ENCODE assay signal across 12 cellular contexts in the genomic region with DNA sequence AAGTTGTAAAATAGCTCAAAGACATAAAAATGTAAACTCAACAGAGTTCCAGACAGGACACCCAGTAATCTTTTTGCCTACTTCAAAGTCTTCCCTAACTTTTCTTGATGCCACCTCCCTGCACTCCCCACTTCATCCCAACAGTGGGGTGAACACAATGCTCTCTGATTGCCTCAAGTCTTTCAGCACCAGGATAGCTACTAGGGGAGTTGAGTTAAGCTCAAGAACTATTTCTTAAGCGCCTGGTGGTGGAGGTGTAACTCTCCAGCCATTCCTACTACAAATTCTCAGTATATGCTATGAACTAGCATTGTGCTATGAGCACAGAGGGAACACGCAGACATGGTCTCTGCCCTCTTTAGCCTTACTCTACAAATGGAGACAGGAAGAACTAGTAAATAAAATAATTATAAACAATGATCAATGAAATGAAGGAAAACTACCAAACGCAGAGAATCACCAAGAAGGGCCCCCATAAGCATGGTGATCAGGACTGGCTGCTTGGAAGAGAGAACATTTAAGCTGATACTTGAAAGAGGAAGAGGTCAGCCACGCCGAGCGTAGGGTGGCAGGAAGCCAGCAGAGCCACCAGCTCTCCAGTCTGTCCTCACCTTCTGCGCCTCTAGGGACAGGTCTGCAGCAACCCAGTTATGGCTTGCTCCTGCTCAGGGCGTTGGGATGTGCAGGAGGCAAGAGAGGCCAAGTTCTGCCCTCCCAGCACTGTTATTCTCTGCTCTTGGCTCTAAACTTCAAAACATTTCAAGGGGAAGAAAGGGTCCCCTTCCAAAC. TPM values are rescaled to one million over a fixed set of nuclear protein-coding genes. Genes with fewer than 3 reads are reported as not detected.
DNase-seq lines count a peak whose midpoint lies in the region; ATAC-seq and TF ChIP-seq lines count a peak whose summit lies in the region.
"Had no signal": no experiment of that assay in that cellular context is flagged by ENCODE, and none has a peak within 500 bp of the region (broad histone marks: within the 10 kb centered on the region; RNA-seq: fewer than 3 reads in every experiment).

No MANE protein-coding gene starts in this region.

- no peaks in the 10 kb centered on the region for H3K36me3 ChIP-seq in OCI-LY7 (ENCODE audit: insufficient read depth, low read length)
- H3K36me3 ChIP-seq in CD4-positive, alpha-beta memory T cell (ENCODE audit: insufficient read depth, low read length), result no peaks in the 10 kb centered on the region
- H3K36me3 ChIP-seq: thoracic aorta had no signal

- no peak overlapping the region for H3K27ac ChIP-seq in OCI-LY7 (ENCODE audit: low read depth, low read length, poor library complexity, severe bottlenecking)
- no peak overlapping the region for H3K27ac ChIP-seq in CD4-positive, alpha-beta memory T cell (ENCODE audit: low read depth, low read length)
- H3K27ac ChIP-seq: thoracic aorta had no signal

- H2AFZ ChIP-seq in OCI-LY7 (ENCODE audit: low read length), result 0 out of 2 replicates have a peak overlapping the region, but pooled peaks have one; percentile 35

- peak overlapping the region; percentile 23; the same call in 1 of the 2 replicates for H3K4me2 ChIP-seq in OCI-LY7 (ENCODE audit: low read length)

- H3K9me2 ChIP-seq in OCI-LY7 (ENCODE audit: insufficient read depth, low read length), result no peaks in the 10 kb centered on the region

- H3K4me3 ChIP-seq in OCI-LY7 (ENCODE audit: low read depth, low read length, poor library complexity, severe bottlenecking), result no peak overlapping the region
- H3K4me3 ChIP-seq in CD4-positive, alpha-beta memory T cell (ENCODE audit: low read length in 2 of 2), result no peak overlapping the region
- H3K4me3 ChIP-seq: thoracic aorta had no signal

- no peak overlapping the region for H3K4me3 Mint-ChIP-seq in stimulated activated effector memory CD8-positive, alpha-beta T cell treated with anti-CD3 and anti-CD28 coated beads, Interleukin-12 subunit alpha, Interleukin-12 subunit beta, amount 100 ng/mL, for 72 hours
- no peak overlapping the region for H3K4me3 Mint-ChIP-seq in CD4-positive, alpha-beta memory T cell

- no peak for ATAC-seq in Right ventricle myocardium superior (ENCODE audit: poor library complexity)
- peak; percentile 44 for ATAC-seq in HG02870 (IDR thresholded peaks at IDR 0.05; ENCODE audit: unreplicated experiment)
- peak; percentile 37 for ATAC-seq in stimulated activated effector memory CD8-positive, alpha-beta T cell treated with anti-CD3 and anti-CD28 coated beads, Interleukin-12 subunit alpha, Interleukin-12 subunit beta, amount 100 ng/mL, for 72 hours

- CTCF ChIA-PET in OCI-LY7 (lab: Charles Lee; ENCODE audit: unreplicated experiment), result no interaction called here
- CTCF ChIA-PET in CD4-positive, alpha-beta memory T cell (lab: Charles Lee; ENCODE audit: partially characterized antibody), result interaction anchor here (1.0 to 1.2 kb wide), 2 partner anchors 13 to 41 kb away, joined by 3 to 4 read pairs; no protein-coding TSS in a partner anchor

- H3K27me3 ChIP-seq in CD4-positive, alpha-beta memory T cell (ENCODE audit: insufficient read depth, low read length), result no peaks in the 10 kb centered on the region

- H3K27me3 Mint-ChIP-seq in CD4-positive, alpha-beta memory T cell, result peaks cover 16 to 27% of the 10 kb centered on the region in 2 donors

- no peaks in the 10 kb centered on the region for H4K20me1 ChIP-seq in OCI-LY7 (ENCODE audit: insufficient read depth, low read length)

- DNase-seq in Right ventricle myocardium superior, result peak; percentile 50
- DNase-seq in cardiac septum (ENCODE audit: low spot score), result no peak
- DNase-seq in OCI-LY7 (ENCODE audit: low spot score), result peak; percentile 30
- DNase-seq in stimulated activated effector memory CD8-positive, alpha-beta T cell treated with anti-CD3 and anti-CD28 coated beads, Interleukin-12 subunit alpha, Interleukin-12 subunit beta, amount 100 ng/mL, for 72 hours (ENCODE audit: low spot score in 2 of 2), result no peak
- no peak for DNase-seq in CD4-positive, alpha-beta memory T cell
- no peak for DNase-seq in pons (ENCODE audit: low spot score)
- DNase-seq in activated CD4-positive, alpha-beta T cell treated with anti-CD3 and anti-CD28 coated beads, Interleukin-2, amount 50 U/mL, for 48 hours, result no peak
- DNase-seq: ACHN; activated CD4-positive, alpha-beta T cell treated with anti-CD3 and anti-CD28 coated beads for 4 hours had no signal

- no peaks in the 10 kb centered on the region for H3K4me1 Mint-ChIP-seq in stimulated activated effector memory CD8-positive, alpha-beta T cell treated with anti-CD3 and anti-CD28 coated beads, Interleukin-12 subunit alpha, Interleukin-12 subunit beta, amount 100 ng/mL, for 72 hours
- no peaks in the 10 kb centered on the region for H3K4me1 Mint-ChIP-seq in CD4-positive, alpha-beta memory T cell

- no peaks in the 10 kb centered on the region for H3K9me3 Mint-ChIP-seq in stimulated activated effector memory CD8-positive, alpha-beta T cell treated with anti-CD3 and anti-CD28 coated beads, Interleukin-12 subunit alpha, Interleukin-12 subunit beta, amount 100 ng/mL, for 72 hours
- H3K9me3 Mint-ChIP-seq in CD4-positive, alpha-beta memory T cell, result no peaks in the 10 kb centered on the region

- no peak overlapping the region for H3K27ac Mint-ChIP-seq in stimulated activated effector memory CD8-positive, alpha-beta T cell treated with anti-CD3 and anti-CD28 coated beads, Interleukin-12 subunit alpha, Interleukin-12 subunit beta, amount 100 ng/mL, for 72 hours
- no peak overlapping the region for H3K27ac Mint-ChIP-seq in CD4-positive, alpha-beta memory T cell

- POLR2A ChIA-PET in OCI-LY7 (lab: Charles Lee), result interaction anchor here (0.5 to 1.9 kb wide), 6 partner anchors 13 to 333 kb away, joined by 3 to 14 read pairs (median 4); partner anchors contain the start of gene FRA10AC1
- POLR2A ChIA-PET in CD4-positive, alpha-beta memory T cell (lab: Charles Lee; ENCODE audit: partially characterized antibody), result no interaction called here

- BruUV-seq in OCI-LY7 (replicated peaks; lab: Mats Ljungman, UMichigan), result no TSS peak

- TF ChIP-seq CTCF in OCI-LY7 (conservative IDR thresholded peaks at IDR 0.05; ENCODE audit: low read length), result no peak

- H3K79me2 ChIP-seq in OCI-LY7 (ENCODE audit: insufficient read depth, low read depth, low read length), result no peaks in the 10 kb centered on the region

- H3K36me3 Mint-ChIP-seq in stimulated activated effector memory CD8-positive, alpha-beta T cell treated with anti-CD3 and anti-CD28 coated beads, Interleukin-12 subunit alpha, Interleukin-12 subunit beta, amount 100 ng/mL, for 72 hours, result no peaks in the 10 kb centered on the region
- no peaks in the 10 kb centered on the region for H3K36me3 Mint-ChIP-seq in CD4-positive, alpha-beta memory T cell

- H3K4me1 ChIP-seq in OCI-LY7 (ENCODE audit: insufficient read depth, low read length, poor library complexity, severe bottlenecking), result peaks cover 10% of the 10 kb centered on the region
- no peaks in the 10 kb centered on the region for H3K4me1 ChIP-seq in CD4-positive, alpha-beta memory T cell (ENCODE audit: insufficient read depth, low read length)

- intact Hi-C loops in Right ventricle myocardium superior (cut with DNase I), result no loop called here
- intact Hi-C loops in cardiac septum (cut with DNase I), result no loop called here
- intact Hi-C loops in OCI-LY7 (cut with micrococcal nuclease; ENCODE audit: unreplicated experiment), result no loop called here
- intact Hi-C loops in CD4-positive, alpha-beta memory T cell (cut with micrococcal nuclease), result no loop called here

- H3K9me3 ChIP-seq in OCI-LY7 (ENCODE audit: low read length), result no peaks in the 10 kb centered on the region
- H3K9me3 ChIP-seq in CD4-positive, alpha-beta memory T cell (ENCODE audit: control insufficient read depth in 1 of 2, low read length in 2 of 2), result no peaks in the 10 kb centered on the region
- H3K9me3 ChIP-seq: thoracic aorta had no signal

RNA-seq across cellular contexts. Expression of gene FRA10AC1, which starts 16.7 kb away (rescaled TPM):
- total RNA-seq in Right ventricle myocardium superior (11.9 TPM), cardiac septum (21.1 TPM), OCI-LY7 (2022) (26.9 and 30.2 TPM in 2 replicates)
- total RNA-seq in OCI-LY7 (2014; rRNA removed; shearing (Covaris generic)), result 11.9 and 24.3 TPM in 2 replicates
- 10 to 100 TPM; 21.6 to 32.5 TPM for total RNA-seq in CD4-positive, alpha-beta memory T cell
- polyA plus RNA-seq in CD4-positive, alpha-beta memory T cell, result 1 to 10 TPM; 7.1 to 8.6 TPM

RNA-seq across cellular contexts. Expression of gene LGI1, which starts 38.6 kb away (rescaled TPM):
- total RNA-seq in Right ventricle myocardium superior (0.13 TPM), cardiac septum (not detected), OCI-LY7 (2022) (not detected in 2 replicates)
- total RNA-seq in OCI-LY7 (2014; rRNA removed; shearing (Covaris generic)), result 0.41 TPM in 1 of 2 replicates, not detected in the other
- total RNA-seq in CD4-positive, alpha-beta memory T cell, result not detected
- not detected for polyA plus RNA-seq in CD4-positive, alpha-beta memory T cell
- total RNA-seq: lung microvascular endothelial cell had no signal

Comparison
In these comparisons a context has a peak if more than half of its experiments do, and no peak if none do; other contexts are left out.
1. DNase-seq: peak in Right ventricle myocardium superior (single experiment) and OCI-LY7 (single experiment); none in cardiac septum (single experiment), stimulated activated effector memory CD8-positive, alpha-beta T cell treated with anti-CD3 and anti-CD28 coated beads, Interleukin-12 subunit alpha, Interleukin-12 subunit beta, amount 100 ng/mL, for 72 hours (0 of 2), CD4-positive, alpha-beta memory T cell (0 of 5), pons (single experiment) and activated CD4-positive, alpha-beta T cell treated with anti-CD3 and anti-CD28 coated beads, Interleukin-2, amount 50 U/mL, for 48 hours (0 of 2).